ENCODE assay signal across 3 cellular contexts in genomic region chr2:88765154-88765948, GRCh38.
TF ChIP-seq lines count a peak whose summit lies in the region.

No MANE protein-coding gene starts in this region.

TF ChIP-seq in HEK293, 187 proteins besides CTCF, POLR2A, EP300 and RAD21:
- TF ChIP-seq INSM2 (tag by site-specific recombination; IDR thresholded peaks at IDR 0.05) (no peak), ZNF449 (tag by site-specific recombination; IDR thresholded peaks at IDR 0.05) (peak; percentile 87), TCF7L2 (IDR thresholded peaks at IDR 0.05; ENCODE audit: borderline replicate concordance, low read depth, low read length) (no peak), ZXDB (tag by site-specific recombination; IDR thresholded peaks at IDR 0.05) (no peak), ZNF221 (tag by site-specific recombination; IDR thresholded peaks at IDR 0.05; ENCODE audit: borderline replicate concordance) (no peak), ZBTB26 (tag by site-specific recombination; optimal IDR thresholded peaks at IDR 0.05) (peak; percentile 14), KLF1 (tag by site-specific recombination; IDR thresholded peaks at IDR 0.05) (peak; percentile 60), KLF9 (tag by site-specific recombination; IDR thresholded peaks at IDR 0.05; ENCODE audit: low read depth) (no peak), ZNF148 (tag by site-specific recombination; IDR thresholded peaks at IDR 0.05; ENCODE audit: borderline replicate concordance) (no peak)

TF ChIP-seq in GM12878, 131 proteins besides CTCF, POLR2A, EP300 and RAD21:
- TF ChIP-seq ZNF384 (IDR thresholded peaks at IDR 0.05; ENCODE audit: borderline replicate concordance, low read depth, low read length) (no peak), HDAC6 (IDR thresholded peaks at IDR 0.05; ENCODE audit: unreplicated experiment) (peak; percentile 87), RELA (IDR thresholded peaks at IDR 0.05; ENCODE audit: borderline replicate concordance, partially characterized antibody) (no peak), NR2F1 (conservative IDR thresholded peaks at IDR 0.05) (no peak), ZBED1 (IDR thresholded peaks at IDR 0.05; ENCODE audit: borderline replicate concordance) (no peak), BHLHE40 (IDR thresholded peaks at IDR 0.05; ENCODE audit: borderline replicate concordance in 1 of 2, low read depth in 2 of 2, low read length in 1 of 2) (no peak), RUNX3 (IDR thresholded peaks at IDR 0.05; ENCODE audit: low read length) (0 out of 2 replicates have a peak, but pooled peaks have one; percentile 5), ZNF24 (IDR thresholded peaks at IDR 0.05) (no peak), ATF7 (IDR thresholded peaks at IDR 0.05; ENCODE audit: low read depth) (no peak), PML (IDR thresholded peaks at IDR 0.05; ENCODE audit: low read length) (no peak), STAT3 (IDR thresholded peaks at IDR 0.05; ENCODE audit: low read depth, low read length) (no peak), MLLT1 (IDR thresholded peaks at IDR 0.05) (no peak), MAX (IDR thresholded peaks at IDR 0.05; ENCODE audit: low read depth, low read length) (peak; percentile 55; the same call in 1 of the 2 replicates), IKZF1 (conservative IDR thresholded peaks at IDR 0.05) (no peak), MYC (IDR thresholded peaks at IDR 0.05; ENCODE audit: insufficient read depth, insufficient read length, insufficient replicate concordance, low read length, severe bottlenecking) (no peak), PAX5 (IDR thresholded peaks at IDR 0.05; ENCODE audit: borderline replicate concordance, low read depth, low read length) (no peak), YY1 (IDR thresholded peaks at IDR 0.05; ENCODE audit: low read depth, low read length) (no peak)
TF ChIP-seq in GM12878: peak in this region for 3.

TF ChIP-seq in HepG2, 621 proteins besides CTCF, POLR2A, EP300 and RAD21:
- TF ChIP-seq RAD51 (IDR thresholded peaks at IDR 0.05; ENCODE audit: borderline replicate concordance) (no peak), CREB1 (IDR thresholded peaks at IDR 0.05) (no peak), CREB1 (CRISPR knock-in tag; IDR thresholded peaks at IDR 0.05) (no peak), MED13 (CRISPR knock-in tag; IDR thresholded peaks at IDR 0.05) (no peak), RARG (CRISPR knock-in tag; IDR thresholded peaks at IDR 0.05; ENCODE audit: low read depth) (no peak), NFAT5 (CRISPR knock-in tag; IDR thresholded peaks at IDR 0.05) (no peak), RELA (CRISPR knock-in tag; IDR thresholded peaks at IDR 0.05) (no peak), PCBP2 (optimal IDR thresholded peaks at IDR 0.05; ENCODE audit: low read depth, low read length, poor library complexity, severe bottlenecking) (no peak), PAXIP1 (CRISPR knock-in tag; conservative IDR thresholded peaks at IDR 0.05) (no peak)
